Comparison of ENCODE assay signal across 8 cellular contexts in the genomic region with DNA sequence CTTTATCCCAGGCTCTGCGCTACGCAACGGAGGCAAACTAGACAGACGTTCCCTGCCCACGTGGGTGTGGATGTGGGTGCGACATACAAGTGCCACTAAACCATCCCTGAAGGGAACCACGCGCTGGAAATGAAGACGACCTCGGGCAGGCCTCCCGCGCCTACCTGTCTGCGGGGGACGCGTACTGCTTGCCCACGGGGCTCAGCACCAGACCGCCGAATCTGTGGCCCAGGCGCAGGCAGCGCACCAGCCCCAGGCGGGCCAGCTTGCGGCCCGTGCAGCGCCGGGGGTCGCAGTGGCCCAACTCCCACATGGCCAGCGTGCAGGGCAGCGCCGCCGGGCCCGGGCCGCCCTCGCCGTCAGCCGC. TPM values are rescaled to one million over a fixed set of nuclear protein-coding genes. Genes with fewer than 3 reads are reported as not detected.
DNase-seq lines count a peak whose midpoint lies in the region; ATAC-seq, FAIRE-seq and TF ChIP-seq lines count a peak whose summit lies in the region.

No MANE protein-coding gene starts in this region.

- H3K36me3 ChIP-seq in K562 (ENCODE audit: control insufficient read depth, insufficient read depth, low read length) (peaks cover 22% of the 10 kb centered on the region; the same call in 1 of the 3 replicates), right lobe of liver (no peaks in the 10 kb centered on the region), urinary bladder (ENCODE audit: insufficient read depth) (no peaks in the 10 kb centered on the region)

- TF ChIP-seq CTCF in K562 (IDR thresholded peaks at IDR 0.05 in 2 of 3, conservative IDR thresholded peaks at IDR 0.05 in 1 of 3; ENCODE audit: insufficient read depth in 2 of 3, low read depth in 1 of 3, low read length in 3 of 3) (no peak), right lobe of liver (IDR thresholded peaks at IDR 0.05) (no peak)

- H3K9me3 ChIP-seq in K562 (replicated peaks; ENCODE audit: control insufficient read depth, insufficient read depth, low read depth, low read length) (no peaks in the 10 kb centered on the region), right lobe of liver (no peaks in the 10 kb centered on the region)

- no peak for TF ChIP-seq RAD21 in K562 (CRISPR knock-in tag; conservative IDR thresholded peaks at IDR 0.05 in 1 of 2, IDR thresholded peaks at IDR 0.05 in 1 of 2)

- H3K9me1 ChIP-seq in K562 (ENCODE audit: control insufficient read depth, insufficient read depth, low read length): no peaks in the 10 kb centered on the region

- DNase-seq in K562 (ENCODE audit: extremely low read depth in 1 of 4, low spot score in 3 of 4): no peak
- no peak for DNase-seq in right lobe of liver
- no peak for DNase-seq in DMS79 (lab: John Stamatoyannopoulos, UW)
- no peak for DNase-seq in MV-4-11 (lab: John Stamatoyannopoulos, UW)

- H3K79me2 ChIP-seq in K562 (ENCODE audit: control insufficient read depth, insufficient read depth, low read length): peaks cover 46% of the 10 kb centered on the region

- CTCF ChIA-PET in K562 (lab: Yijun Ruan, JAX; ENCODE audit: low intra/inter-chr PET ratio): no interaction called here

- H3K4me1 ChIP-seq in K562 (replicated peaks in 1 of 2; ENCODE audit: control insufficient read depth in 2 of 2, insufficient read depth in 2 of 2, low read length in 2 of 2): peaks cover 4 to 87% of the 10 kb centered on the region in 2 experiments; a peak in 3 of 5 replicates
- H3K4me1 ChIP-seq in right lobe of liver: peaks cover 0 to 26% (median 12%) of the 10 kb centered on the region in 4 donors
- peaks cover 1% of the 10 kb centered on the region for H3K4me1 ChIP-seq in urinary bladder (ENCODE audit: insufficient read depth)

- H3K4me3 ChIP-seq in K562 (peak overlapping the region; percentile 99), right lobe of liver (peak overlapping the region; percentile 98 to 100 (median 100)), urinary bladder (ENCODE audit: low read depth, low read length) (peak overlapping the region; percentile 90)

- peak overlapping the region; percentile 80 for H3K4me2 ChIP-seq in K562 (ENCODE audit: insufficient read depth, low read length)

- WGBS in K562 (ENCODE audit: insufficient coverage, low coverage, missing lambda C conversion rate): 2% methylated on average over 35 of the region's 35 CpGs
- 0% methylated on average over 8 of the region's 35 CpGs for WGBS in right lobe of liver (ENCODE audit: insufficient coverage, low coverage, low lambda C conversion rate, missing lambda C conversion rate)
- under 1% methylated on average over 35 of the region's 35 CpGs for WGBS in urinary bladder

- peak overlapping the region; percentile 84 for H2AFZ ChIP-seq in K562 (ENCODE audit: low read depth, low read length)

- ATAC-seq in GM19351 (IDR thresholded peaks at IDR 0.05; ENCODE audit: unreplicated experiment) (peak; percentile 15), HG03432 (IDR thresholded peaks at IDR 0.05; ENCODE audit: unreplicated experiment) (peak; percentile 17), K562 (peak; percentile 24), right lobe of liver (no peak), HG03095 (IDR thresholded peaks at IDR 0.05; ENCODE audit: unreplicated experiment) (no peak)

- intact Hi-C loops in K562 (cut with micrococcal nuclease): no loop called here
- intact Hi-C loops in right lobe of liver (cut with DNase I): no loop called here

- in situ Hi-C loops in K562 (cut with MboI): no loop called here

- H3K27me3 ChIP-seq in K562 (ENCODE audit: control insufficient read depth in 2 of 2, insufficient read depth in 2 of 2, low read length in 2 of 2) (no peaks in the 10 kb centered on the region), right lobe of liver (no peaks in the 10 kb centered on the region)

- TF ChIP-seq POLR2A in K562 (conservative IDR thresholded peaks at IDR 0.05): no peak
- no peak for TF ChIP-seq POLR2A in right lobe of liver (IDR thresholded peaks at IDR 0.05)

- BruUV-seq in K562 (replicated peaks; lab: Mats Ljungman, UMichigan): no TSS peak

- peak overlapping the region; percentile 80 to 93 for H3K9ac ChIP-seq in K562 (ENCODE audit: insufficient read depth in 1 of 2, low read depth in 2 of 2, low read length in 2 of 2)

- POLR2A ChIA-PET in K562 (lab: Yijun Ruan, JAX): interaction anchor here (0.6 to 1.6 kb wide), 3 partner anchors 27 to 374 kb away, joined by 3 to 5 read pairs (median 3); no protein-coding TSS in a partner anchor

- no peak for FAIRE-seq in K562 (lab: Jason Lieb, UNC)

- no peak for TF ChIP-seq EP300 in K562 (IDR thresholded peaks at IDR 0.05; ENCODE audit: low read length)

- peak overlapping the region; percentile 49; the same call in 2 of the 3 replicates for H3K27ac ChIP-seq in K562 (ENCODE audit: extremely low read depth, low read depth, low read length)
- peak overlapping the region; percentile 40 to 65 (median 57) for H3K27ac ChIP-seq in right lobe of liver
- H3K27ac ChIP-seq in urinary bladder (ENCODE audit: low read depth): no peak overlapping the region

- peaks cover 4% of the 10 kb centered on the region for H4K20me1 ChIP-seq in K562 (replicated peaks; ENCODE audit: control insufficient read depth, insufficient read depth, low read length)

RNA-seq across cellular contexts. Expression of gene TSR3, which starts 0.5 kb away (rescaled TPM):
- total RNA-seq in K562 (2011; cell fraction: chromatin; rRNA removed; ENCODE audit: low replicate concordance): 2.8 and 6.4 TPM in 2 replicates
- 8.8 and 12.3 TPM in 2 replicates for total RNA-seq in K562 (2011; cell fraction: nucleolus; rRNA removed)
- 3.4 and 7.0 TPM in 2 replicates for total RNA-seq in K562 (2011; cell fraction: nucleoplasm; rRNA removed)
- total RNA-seq in K562 (2014; rRNA removed) (74.8 and 100.0 TPM in 2 replicates), K562 (2014; rRNA removed; fragmentation: Illumina TruSeq; extraction: Trizol) (6.7 TPM in 2 replicates), K562 (2015; rRNA removed; fragmentation: Illumina TruSeq; extraction: Trizol) (29.6 and 31.9 TPM in 2 replicates), K562 (2021) (50.5 and 53.7 TPM in 2 replicates), right lobe of liver (10 to 100 TPM; 20.7 to 66.5 (median 24.5) TPM), urinary bladder (22.3 TPM)
- polyA plus RNA-seq in K562 (2011; rRNA removed) (15.8 and 16.5 TPM in 2 replicates), K562 (2014; fragmentation: Illumina TruSeq; extraction: Trizol) (10.3 and 22.1 TPM in 2 replicates), K562 (2014; fragmentation: Nextera tagmentation; extraction: Ambion mirVana) (1 to 10 TPM; 1.5 to 2.4 TPM), K562 (2014; rRNA removed) (53.3 and 75.7 TPM in 2 replicates), urinary bladder (62.1 TPM)
- 21.3 and 65.5 TPM in 2 replicates for polyA plus RNA-seq in K562 (2011; cell fraction: cytosol; rRNA removed)
- polyA plus RNA-seq in K562 (2011; cell fraction: nucleus; rRNA removed): 12.1 and 18.1 TPM in 2 replicates
- polyA plus RNA-seq in K562 (2012): 34.9 and 46.9 TPM in 2 replicates
- 2.6 and 4.5 TPM in 2 replicates for polyA minus RNA-seq in K562 (2011; rRNA and poly(A)+ RNA removed)
- polyA minus RNA-seq in K562 (2011; cell fraction: cytosol; rRNA and poly(A)+ RNA removed): 17.2 and 24.6 TPM in 2 replicates
- polyA minus RNA-seq in K562 (2011; cell fraction: nucleus; rRNA and poly(A)+ RNA removed): 7.1 and 7.8 TPM in 2 replicates

RNA-seq across cellular contexts. Expression of gene GNPTG, which starts 0.5 kb away (rescaled TPM):
- total RNA-seq in K562 (2011; cell fraction: chromatin; rRNA removed; ENCODE audit: low replicate concordance): 42.1 and 68.9 TPM in 2 replicates
- total RNA-seq in K562 (2011; cell fraction: nucleolus; rRNA removed): 52.6 and 53.5 TPM in 2 replicates
- 51.0 and 57.1 TPM in 2 replicates for total RNA-seq in K562 (2011; cell fraction: nucleoplasm; rRNA removed)
- total RNA-seq in K562 (2014; rRNA removed) (22.3 and 24.0 TPM in 2 replicates), K562 (2014; rRNA removed; fragmentation: Illumina TruSeq; extraction: Trizol) (4.7 and 6.1 TPM in 2 replicates), K562 (2015; rRNA removed; fragmentation: Illumina TruSeq; extraction: Trizol) (13.6 and 13.9 TPM in 2 replicates), K562 (2021) (19.9 and 22.2 TPM in 2 replicates), right lobe of liver (10 to 100 TPM; 44.3 to 72.8 (median 63.0) TPM), urinary bladder (28.0 TPM)
- polyA plus RNA-seq in K562 (2011; rRNA removed) (18.6 and 20.7 TPM in 2 replicates), K562 (2014; fragmentation: Illumina TruSeq; extraction: Trizol) (9.0 and 13.6 TPM in 2 replicates), K562 (2014; fragmentation: Nextera tagmentation; extraction: Ambion mirVana) (1 to 10 TPM in 1 of 2 experiments, under 1 TPM in 1; 0.69 to 1.0 TPM), K562 (2014; rRNA removed) (31.5 and 33.3 TPM in 2 replicates), urinary bladder (70.4 TPM)
- 20.9 and 40.1 TPM in 2 replicates for polyA plus RNA-seq in K562 (2011; cell fraction: cytosol; rRNA removed)
- polyA plus RNA-seq in K562 (2011; cell fraction: nucleus; rRNA removed): 55.5 and 97.5 TPM in 2 replicates
- polyA plus RNA-seq in K562 (2012): 18.3 and 26.9 TPM in 2 replicates
- 1.6 and 5.7 TPM in 2 replicates for polyA minus RNA-seq in K562 (2011; rRNA and poly(A)+ RNA removed)
- 7.7 and 10.3 TPM in 2 replicates for polyA minus RNA-seq in K562 (2011; cell fraction: cytosol; rRNA and poly(A)+ RNA removed)
- 11.7 and 13.1 TPM in 2 replicates for polyA minus RNA-seq in K562 (2011; cell fraction: nucleus; rRNA and poly(A)+ RNA removed)

RNA-seq across cellular contexts. Expression of gene BAIAP3, which starts 17.8 kb away (rescaled TPM):
- 10.8 and 42.1 TPM in 2 replicates for total RNA-seq in K562 (2011; cell fraction: chromatin; rRNA removed; ENCODE audit: low replicate concordance)
- 29.0 and 32.5 TPM in 2 replicates for total RNA-seq in K562 (2011; cell fraction: nucleolus; rRNA removed)
- total RNA-seq in K562 (2011; cell fraction: nucleoplasm; rRNA removed): 13.0 and 13.4 TPM in 2 replicates
- total RNA-seq in K562 (2014; rRNA removed) (2.3 and 4.5 TPM in 2 replicates), K562 (2014; rRNA removed; fragmentation: Illumina TruSeq; extraction: Trizol) (0.06 and 0.18 TPM in 2 replicates), K562 (2015; rRNA removed; fragmentation: Illumina TruSeq; extraction: Trizol) (0.33 and 1.2 TPM in 2 replicates), K562 (2021) (3.3 and 3.4 TPM in 2 replicates), right lobe of liver (1 to 10 TPM; 5.4 to 7.6 (median 5.8) TPM), urinary bladder (0.63 TPM)
- polyA plus RNA-seq in K562 (2011; rRNA removed) (0.81 and 1.8 TPM in 2 replicates), K562 (2014; fragmentation: Illumina TruSeq; extraction: Trizol) (0.34 and 1.1 TPM in 2 replicates), K562 (2014; fragmentation: Nextera tagmentation; extraction: Ambion mirVana) (under 1 TPM in 1 of 2 experiments, not detected in 1; 0.03 TPM), K562 (2014; rRNA removed) (1.5 and 4.5 TPM in 2 replicates), urinary bladder (2.7 TPM)
- 0.55 and 1.9 TPM in 2 replicates for polyA plus RNA-seq in K562 (2011; cell fraction: cytosol; rRNA removed)
- 15.2 and 24.6 TPM in 2 replicates for polyA plus RNA-seq in K562 (2011; cell fraction: nucleus; rRNA removed)
- 3.2 and 13.5 TPM in 2 replicates for polyA plus RNA-seq in K562 (2012)
- 0.33 and 1.1 TPM in 2 replicates for polyA minus RNA-seq in K562 (2011; rRNA and poly(A)+ RNA removed)
- polyA minus RNA-seq in K562 (2011; cell fraction: cytosol; rRNA and poly(A)+ RNA removed): 1.7 and 1.9 TPM in 2 replicates
- polyA minus RNA-seq in K562 (2011; cell fraction: nucleus; rRNA and poly(A)+ RNA removed): 8.8 and 11.0 TPM in 2 replicates

RNA-seq across cellular contexts. Expression of gene UBE2I, which starts 41.8 kb away (rescaled TPM):
- total RNA-seq in K562 (2011; cell fraction: chromatin; rRNA removed; ENCODE audit: low replicate concordance): 163 and 370 TPM in 2 replicates
- total RNA-seq in K562 (2011; cell fraction: nucleolus; rRNA removed): 214 and 227 TPM in 2 replicates
- 128 and 149 TPM in 2 replicates for total RNA-seq in K562 (2011; cell fraction: nucleoplasm; rRNA removed)
- total RNA-seq in K562 (2014; rRNA removed) (64.7 and 104 TPM in 2 replicates), K562 (2014; rRNA removed; fragmentation: Illumina TruSeq; extraction: Trizol) (103 and 114 TPM in 2 replicates), K562 (2015; rRNA removed; fragmentation: Illumina TruSeq; extraction: Trizol) (96.9 and 104 TPM in 2 replicates), K562 (2021) (208 and 215 TPM in 2 replicates), right lobe of liver (10 to 100 TPM; 25.0 to 48.0 (median 39.3) TPM), urinary bladder (41.9 TPM)
- polyA plus RNA-seq in K562 (2011; rRNA removed) (132 and 145 TPM in 2 replicates), K562 (2014; fragmentation: Illumina TruSeq; extraction: Trizol) (222 and 254 TPM in 2 replicates), K562 (2014; fragmentation: Nextera tagmentation; extraction: Ambion mirVana) (10 to 100 TPM; 36.6 to 45.1 TPM), K562 (2014; rRNA removed) (171 and 184 TPM in 2 replicates), urinary bladder (84.1 TPM)
- 67.6 and 119 TPM in 2 replicates for polyA plus RNA-seq in K562 (2011; cell fraction: cytosol; rRNA removed)
- polyA plus RNA-seq in K562 (2011; cell fraction: nucleus; rRNA removed): 140 and 142 TPM in 2 replicates
- polyA plus RNA-seq in K562 (2012): 143 and 153 TPM in 2 replicates
- polyA minus RNA-seq in K562 (2011; rRNA and poly(A)+ RNA removed): 118 and 130 TPM in 2 replicates
- 69.2 and 93.4 TPM in 2 replicates for polyA minus RNA-seq in K562 (2011; cell fraction: cytosol; rRNA and poly(A)+ RNA removed)
- 62.3 and 72.8 TPM in 2 replicates for polyA minus RNA-seq in K562 (2011; cell fraction: nucleus; rRNA and poly(A)+ RNA removed)

Comparison
In these comparisons a context has a peak if more than half of its experiments do, and no peak if none do; other contexts are left out.
1. ATAC-seq: peak in GM19351 (single experiment), HG03432 (single experiment) and K562 (single experiment); none in right lobe of liver (0 of 4) and HG03095 (single experiment).
2. Peak in every context shown above with its lines, with median percentiles within 50 percentile points of each other: H3K4me3 ChIP-seq.